1 cellular context compared by ENCODE assay signal in genomic region chr20:23361651-23362391, GRCh38.
TF ChIP-seq lines count a peak whose summit lies in the region.

Gene GZF1 (plus strand): TSS chr20:23362182. CDS start chr20:23364384, 2,202 bp downstream.

TF ChIP-seq in K562, 482 proteins besides CTCF, POLR2A, EP300 and RAD21 (continued from another document and continues in another):
- TF ChIP-seq ATF7 (IDR thresholded peaks at IDR 0.05) = peak; percentile 99
- TF ChIP-seq ETV5 (CRISPR knock-in tag; IDR thresholded peaks at IDR 0.05; ENCODE audit: low read depth) = peak; percentile 96
- peak; percentile 99 for TF ChIP-seq TFE3 (CRISPR knock-in tag; IDR thresholded peaks at IDR 0.05)
- TF ChIP-seq NR0B1 (IDR thresholded peaks at IDR 0.05; ENCODE audit: partially characterized antibody) = no peak
- peak; percentile 32; the same call in 1 of the 2 replicates for TF ChIP-seq E2F3 (CRISPR knock-in tag; IDR thresholded peaks at IDR 0.05)
- peak; percentile 66; the same call in 1 of the 2 replicates for TF ChIP-seq C11orf30 (IDR thresholded peaks at IDR 0.05; ENCODE audit: low read depth)
- no peak for TF ChIP-seq NELFE (IDR thresholded peaks at IDR 0.05; ENCODE audit: insufficient read depth, insufficient read length)
- peak; percentile 83 for TF ChIP-seq TAF9B (IDR thresholded peaks at IDR 0.05; ENCODE audit: partially characterized antibody)
- peak in 1 of 2 experiments; percentile 82; a peak in 1 of 4 replicates for TF ChIP-seq TBL1XR1 (IDR thresholded peaks at IDR 0.05; ENCODE audit: low read length in 2 of 2)
- no peak for TF ChIP-seq CBX3 (IDR thresholded peaks at IDR 0.05; ENCODE audit: borderline replicate concordance in 1 of 2, low read length in 2 of 2)
- TF ChIP-seq ZNF512 (tag; IDR thresholded peaks at IDR 0.05) = no peak
- TF ChIP-seq CHD7 (IDR thresholded peaks at IDR 0.05; ENCODE audit: low read depth, low read length) = no peak
- TF ChIP-seq ZBED1 (IDR thresholded peaks at IDR 0.05) = no peak
- peak; percentile 61 for TF ChIP-seq POLR2H (tag; IDR thresholded peaks at IDR 0.05; ENCODE audit: low read depth)
- no peak for TF ChIP-seq CEBPZ (IDR thresholded peaks at IDR 0.05; ENCODE audit: borderline replicate concordance, low read depth, low read length)
- TF ChIP-seq ESRRA (IDR thresholded peaks at IDR 0.05; ENCODE audit: borderline replicate concordance, low read depth) = peak; percentile 93; the same call in 1 of the 2 replicates
- TF ChIP-seq SIN3A (IDR thresholded peaks at IDR 0.05; ENCODE audit: borderline replicate concordance in 2 of 2, control insufficient read depth in 1 of 2, low read depth in 2 of 2, low read length in 2 of 2) = peak; percentile 70 to 83; a peak in 2 of 4 replicates
- peak; percentile 100 for TF ChIP-seq CEBPB (tag; IDR thresholded peaks at IDR 0.05)
- no peak for TF ChIP-seq PREB (CRISPR knock-in tag; IDR thresholded peaks at IDR 0.05)
- no peak for TF ChIP-seq ZC3H11A (IDR thresholded peaks at IDR 0.05; ENCODE audit: low read depth, low read length)
- peak; percentile 67 for TF ChIP-seq RNF2 (IDR thresholded peaks at IDR 0.05)
- peak; percentile 51 to 71 for TF ChIP-seq E2F6 (IDR thresholded peaks at IDR 0.05; ENCODE audit: borderline replicate concordance in 1 of 2, extremely low read depth in 1 of 2, insufficient read depth in 1 of 2, insufficient read length in 1 of 2, low read depth in 1 of 2, low read length in 1 of 2, poor library complexity in 1 of 2, severe bottlenecking in 1 of 2)
- TF ChIP-seq ATF4 (CRISPR knock-in tag; IDR thresholded peaks at IDR 0.05) = peak; percentile 96
- TF ChIP-seq ZKSCAN8 (CRISPR knock-in tag; IDR thresholded peaks at IDR 0.05) = no peak
- 0 out of 2 replicates have a peak, but pooled peaks have one; percentile 17 for TF ChIP-seq MEF2A (IDR thresholded peaks at IDR 0.05; ENCODE audit: control insufficient read depth, low read depth, low read length)
- no peak for TF ChIP-seq ZNF311 (CRISPR knock-in tag; IDR thresholded peaks at IDR 0.05)
- TF ChIP-seq E2F8 (IDR thresholded peaks at IDR 0.05; ENCODE audit: low read depth, partially characterized antibody) = no peak
